In genomic region chr9:114869845-114870244, GRCh38 we compare ENCODE assay signal across 1 cellular context.
A peak's percentile ranks its signal among the peaks of the same experiment; 100 is the strongest.
TF ChIP-seq lines count a peak whose summit lies in the region.

No MANE protein-coding gene starts in this region.

TF ChIP-seq in HepG2, 621 proteins besides CTCF, POLR2A, EP300 and RAD21 (continued from another document and continues in another):
- TF ChIP-seq, protein P1, sequence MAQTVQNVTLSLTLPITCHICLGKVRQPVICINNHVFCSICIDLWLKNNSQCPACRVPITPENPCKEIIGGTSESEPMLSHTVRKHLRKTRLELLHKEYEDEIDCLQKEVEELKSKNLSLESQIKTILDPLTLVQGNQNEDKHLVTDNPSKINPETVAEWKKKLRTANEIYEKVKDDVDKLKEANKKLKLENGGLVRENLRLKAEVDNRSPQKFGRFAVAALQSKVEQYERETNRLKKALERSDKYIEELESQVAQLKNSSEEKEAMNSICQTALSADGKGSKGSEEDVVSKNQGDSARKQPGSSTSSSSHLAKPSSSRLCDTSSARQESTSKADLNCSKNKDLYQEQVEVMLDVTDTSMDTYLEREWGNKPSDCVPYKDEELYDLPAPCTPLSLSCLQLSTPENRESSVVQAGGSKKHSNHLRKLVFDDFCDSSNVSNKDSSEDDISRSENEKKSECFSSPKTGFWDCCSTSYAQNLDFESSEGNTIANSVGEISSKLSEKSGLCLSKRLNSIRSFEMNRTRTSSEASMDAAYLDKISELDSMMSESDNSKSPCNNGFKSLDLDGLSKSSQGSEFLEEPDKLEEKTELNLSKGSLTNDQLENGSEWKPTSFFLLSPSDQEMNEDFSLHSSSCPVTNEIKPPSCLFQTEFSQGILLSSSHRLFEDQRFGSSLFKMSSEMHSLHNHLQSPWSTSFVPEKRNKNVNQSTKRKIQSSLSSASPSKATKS (CRISPR knock-in tag; IDR thresholded peaks at IDR 0.05) = no peak
- TF ChIP-seq, protein P2, sequence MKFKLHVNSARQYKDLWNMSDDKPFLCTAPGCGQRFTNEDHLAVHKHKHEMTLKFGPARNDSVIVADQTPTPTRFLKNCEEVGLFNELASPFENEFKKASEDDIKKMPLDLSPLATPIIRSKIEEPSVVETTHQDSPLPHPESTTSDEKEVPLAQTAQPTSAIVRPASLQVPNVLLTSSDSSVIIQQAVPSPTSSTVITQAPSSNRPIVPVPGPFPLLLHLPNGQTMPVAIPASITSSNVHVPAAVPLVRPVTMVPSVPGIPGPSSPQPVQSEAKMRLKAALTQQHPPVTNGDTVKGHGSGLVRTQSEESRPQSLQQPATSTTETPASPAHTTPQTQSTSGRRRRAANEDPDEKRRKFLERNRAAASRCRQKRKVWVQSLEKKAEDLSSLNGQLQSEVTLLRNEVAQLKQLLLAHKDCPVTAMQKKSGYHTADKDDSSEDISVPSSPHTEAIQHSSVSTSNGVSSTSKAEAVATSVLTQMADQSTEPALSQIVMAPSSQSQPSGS (CRISPR knock-in tag; IDR thresholded peaks at IDR 0.05) = no peak
- TF ChIP-seq PRMT3 (CRISPR knock-in tag; IDR thresholded peaks at IDR 0.05; ENCODE audit: borderline replicate concordance, low read depth) (no peak), REST (IDR thresholded peaks at IDR 0.05; ENCODE audit: borderline replicate concordance in 1 of 2, low read depth in 1 of 2, low read length in 2 of 2) (no peak), ZNF639 (CRISPR knock-in tag; conservative IDR thresholded peaks at IDR 0.05) (no peak), ZNF431 (CRISPR knock-in tag; IDR thresholded peaks at IDR 0.05; ENCODE audit: borderline replicate concordance, low read depth) (no peak), ISX (CRISPR knock-in tag; conservative IDR thresholded peaks at IDR 0.05) (no peak), GFI1 (CRISPR knock-in tag; IDR thresholded peaks at IDR 0.05; ENCODE audit: borderline replicate concordance) (0 out of 2 replicates have a peak, but pooled peaks have one; percentile 58), ERF (CRISPR knock-in tag; IDR thresholded peaks at IDR 0.05) (no peak), MED13 (CRISPR knock-in tag; IDR thresholded peaks at IDR 0.05) (no peak), ZNF3 (CRISPR knock-in tag; IDR thresholded peaks at IDR 0.05) (no peak), ISL2 (CRISPR knock-in tag; IDR thresholded peaks at IDR 0.05) (0 out of 2 replicates have a peak, but pooled peaks have one; percentile 14), STAG1 (CRISPR knock-in tag; IDR thresholded peaks at IDR 0.05) (no peak), RFX5 (IDR thresholded peaks at IDR 0.05; ENCODE audit: low read depth, low read length) (no peak), SP5 (CRISPR knock-in tag; IDR thresholded peaks at IDR 0.05; ENCODE audit: borderline replicate concordance, low read depth) (peak; percentile 68), MEIS1 (CRISPR knock-in tag; IDR thresholded peaks at IDR 0.05; ENCODE audit: borderline replicate concordance) (no peak), THAP8 (CRISPR knock-in tag; IDR thresholded peaks at IDR 0.05; ENCODE audit: borderline replicate concordance) (no peak), NONO (IDR thresholded peaks at IDR 0.05) (no peak), NONO (CRISPR knock-in tag; conservative IDR thresholded peaks at IDR 0.05) (no peak), DNMT3B (CRISPR knock-in tag; conservative IDR thresholded peaks at IDR 0.05) (no peak), GABPB1 (CRISPR knock-in tag; IDR thresholded peaks at IDR 0.05) (peak; percentile 30; the same call in 1 of the 2 replicates), ELF1 (CRISPR knock-in tag; IDR thresholded peaks at IDR 0.05) (peak; percentile 34; the same call in 1 of the 2 replicates), ZNF616 (CRISPR knock-in tag; IDR thresholded peaks at IDR 0.05; ENCODE audit: low read depth) (no peak), ZNF556 (CRISPR knock-in tag; IDR thresholded peaks at IDR 0.05; ENCODE audit: borderline replicate concordance) (no peak), PCBP1 (IDR thresholded peaks at IDR 0.05; ENCODE audit: borderline replicate concordance, low read depth, low read length) (no peak), ZKSCAN5 (CRISPR knock-in tag; IDR thresholded peaks at IDR 0.05) (no peak), FOXA3 (CRISPR knock-in tag; IDR thresholded peaks at IDR 0.05) (peak; percentile 82), PAXIP1 (CRISPR knock-in tag; conservative IDR thresholded peaks at IDR 0.05) (peak; percentile 41), TEAD3 (CRISPR knock-in tag; optimal IDR thresholded peaks at IDR 0.05; ENCODE audit: borderline replicate concordance) (peak; percentile 38), ATF7-NPFF (CRISPR knock-in tag; IDR thresholded peaks at IDR 0.05; ENCODE audit: low read depth) (no peak), HOMEZ (CRISPR knock-in tag; IDR thresholded peaks at IDR 0.05; ENCODE audit: low read depth) (no peak), EED (CRISPR knock-in tag; IDR thresholded peaks at IDR 0.05) (no peak), ZMYM4 (CRISPR knock-in tag; IDR thresholded peaks at IDR 0.05) (peak; percentile 41; the same call in 1 of the 2 replicates), SAP130 (CRISPR knock-in tag; IDR thresholded peaks at IDR 0.05; ENCODE audit: low read depth) (peak; percentile 25; the same call in 1 of the 2 replicates), NFYB (CRISPR knock-in tag; IDR thresholded peaks at IDR 0.05) (no peak), ZNF468 (CRISPR knock-in tag; IDR thresholded peaks at IDR 0.05) (no peak), ELF3 (CRISPR knock-in tag; IDR thresholded peaks at IDR 0.05) (peak; percentile 86), SIX4 (CRISPR knock-in tag; IDR thresholded peaks at IDR 0.05) (peak; percentile 87), KAT8 (CRISPR knock-in tag; IDR thresholded peaks at IDR 0.05) (0 out of 2 replicates have a peak, but pooled peaks have one; percentile 18)
- TF ChIP-seq, protein P3, sequence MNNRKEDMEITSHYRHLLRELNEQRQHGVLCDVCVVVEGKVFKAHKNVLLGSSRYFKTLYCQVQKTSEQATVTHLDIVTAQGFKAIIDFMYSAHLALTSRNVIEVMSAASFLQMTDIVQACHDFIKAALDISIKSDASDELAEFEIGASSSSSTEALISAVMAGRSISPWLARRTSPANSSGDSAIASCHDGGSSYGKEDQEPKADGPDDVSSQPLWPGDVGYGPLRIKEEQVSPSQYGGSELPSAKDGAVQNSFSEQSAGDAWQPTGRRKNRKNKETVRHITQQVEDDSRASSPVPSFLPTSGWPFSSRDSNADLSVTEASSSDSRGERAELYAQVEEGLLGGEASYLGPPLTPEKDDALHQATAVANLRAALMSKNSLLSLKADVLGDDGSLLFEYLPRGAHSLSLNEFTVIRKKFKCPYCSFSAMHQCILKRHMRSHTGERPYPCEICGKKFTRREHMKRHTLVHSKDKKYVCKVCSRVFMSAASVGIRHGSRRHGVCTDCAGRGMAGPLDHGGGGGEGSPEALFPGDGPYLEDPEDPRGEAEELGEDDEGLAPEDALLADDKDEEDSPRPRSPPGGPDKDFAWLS (CRISPR knock-in tag; IDR thresholded peaks at IDR 0.05; ENCODE audit: borderline replicate concordance) = no peak
- TF ChIP-seq, protein P4, sequence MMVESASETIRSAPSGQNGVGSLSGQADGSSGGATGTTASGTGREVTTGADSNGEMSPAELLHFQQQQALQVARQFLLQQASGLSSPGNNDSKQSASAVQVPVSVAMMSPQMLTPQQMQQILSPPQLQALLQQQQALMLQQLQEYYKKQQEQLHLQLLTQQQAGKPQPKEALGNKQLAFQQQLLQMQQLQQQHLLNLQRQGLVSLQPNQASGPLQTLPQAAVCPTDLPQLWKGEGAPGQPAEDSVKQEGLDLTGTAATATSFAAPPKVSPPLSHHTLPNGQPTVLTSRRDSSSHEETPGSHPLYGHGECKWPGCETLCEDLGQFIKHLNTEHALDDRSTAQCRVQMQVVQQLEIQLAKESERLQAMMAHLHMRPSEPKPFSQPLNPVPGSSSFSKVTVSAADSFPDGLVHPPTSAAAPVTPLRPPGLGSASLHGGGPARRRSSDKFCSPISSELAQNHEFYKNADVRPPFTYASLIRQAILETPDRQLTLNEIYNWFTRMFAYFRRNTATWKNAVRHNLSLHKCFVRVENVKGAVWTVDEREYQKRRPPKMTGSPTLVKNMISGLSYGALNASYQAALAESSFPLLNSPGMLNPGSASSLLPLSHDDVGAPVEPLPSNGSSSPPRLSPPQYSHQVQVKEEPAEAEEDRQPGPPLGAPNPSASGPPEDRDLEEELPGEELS (CRISPR knock-in tag; IDR thresholded peaks at IDR 0.05) = peak; percentile 53; the same call in 1 of the 2 replicates
- TF ChIP-seq, protein P5, sequence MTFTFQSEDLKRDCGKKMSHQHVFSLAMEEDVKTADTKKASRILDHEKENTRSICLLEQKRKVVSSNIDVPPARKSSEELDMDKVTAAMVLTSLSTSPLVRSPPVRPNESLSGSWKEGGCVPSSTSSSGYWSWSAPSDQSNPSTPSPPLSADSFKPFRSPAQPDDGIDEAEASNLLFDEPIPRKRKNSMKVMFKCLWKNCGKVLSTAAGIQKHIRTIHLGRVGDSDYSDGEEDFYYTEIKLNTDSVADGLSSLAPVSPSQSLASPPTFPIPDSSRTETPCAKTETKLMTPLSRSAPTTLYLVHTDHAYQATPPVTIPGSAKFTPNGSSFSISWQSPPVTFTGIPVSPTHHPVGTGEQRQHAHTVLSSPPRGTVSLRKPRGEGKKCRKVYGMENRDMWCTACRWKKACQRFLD (CRISPR knock-in tag; IDR thresholded peaks at IDR 0.05; ENCODE audit: borderline replicate concordance) = no peak
